ENCODE assay signal across 8 cellular contexts in genomic region chr13:109156181-109156935, GRCh38.
DNase-seq lines count a peak whose midpoint lies in the region; TF ChIP-seq lines count a peak whose summit lies in the region.

No MANE protein-coding gene starts in this region.

- 78 to 80% methylated on average over 16 of the region's 16 CpGs for WGBS in testis, 2 donors

- H3K27me3 ChIP-seq in testis (no peaks in the 10 kb centered on the region), BE2C (no peaks in the 10 kb centered on the region)

- intact Hi-C loops in posterior cingulate gyrus (cut with DNase I) = no loop called here
- intact Hi-C loops in testis (cut with DNase I; ENCODE audit: low total_unique reads) = no loop called here

- DNase-seq in COLO829 (ENCODE audit: low spot score) (peak; percentile 3), RWPE1 (ENCODE audit: low spot score) (peak; percentile 69), fibroblast of peridontal ligament (ENCODE audit: extremely low read depth) (peak; percentile 92), posterior cingulate gyrus (peak in 7 of 10 donors; percentile 26 to 88 (median 54)), testis (no peak), Ammon's horn (ENCODE audit: low spot score) (no peak), BE2C (no peak)
- no peak for DNase-seq in stimulated activated CD4-positive, alpha-beta T cell treated with anti-CD3 and anti-CD28 coated beads, Interleukin-2, amount 100 ng/mL, for 24 hours

- H3K4me1 ChIP-seq in testis = no peaks in the 10 kb centered on the region
- H3K4me1 ChIP-seq in BE2C = no peaks in the 10 kb centered on the region; the same call in none of the 2 replicates

- no peaks in the 10 kb centered on the region for H3K9me3 ChIP-seq in testis
- no peaks in the 10 kb centered on the region for H3K9me3 ChIP-seq in BE2C

- peak overlapping the region; percentile 100 for H3K27ac ChIP-seq in RWPE1
- no peak overlapping the region for H3K27ac ChIP-seq in testis

- TF ChIP-seq POLR2A in testis (IDR thresholded peaks at IDR 0.05) = no peak

- H3K36me3 ChIP-seq in testis (ENCODE audit: low read depth, missing control alignments) = no peaks in the 10 kb centered on the region
- H3K36me3 ChIP-seq in BE2C = no peaks in the 10 kb centered on the region

- CTCF ChIA-PET in RWPE1 (lab: Yijun Ruan, JAX) = interaction anchor here (0.6 kb wide), 1 partner anchor 15 kb away, joined by 4 read pairs; no protein-coding TSS in a partner anchor

- H3K4me3 ChIP-seq in testis (no peak overlapping the region), BE2C (ENCODE audit: low read depth, low read length) (no peak overlapping the region)

- no peak for TF ChIP-seq CTCF in RWPE1 (conservative IDR thresholded peaks at IDR 0.05; ENCODE audit: low read depth)
- no peak for TF ChIP-seq CTCF in testis (IDR thresholded peaks at IDR 0.05)
- no peak for TF ChIP-seq CTCF in BE2C (IDR thresholded peaks at IDR 0.05; ENCODE audit: low read depth, low read length)

- POLR2A ChIA-PET in RWPE1 (lab: Yijun Ruan, JAX; ENCODE audit: low non-redundant PET) = no interaction called here

Comparison
In these comparisons a context has a peak if more than half of its experiments do, and no peak if none do; other contexts are left out.
1. DNase-seq: peak in COLO829 (single experiment), RWPE1 (single experiment), fibroblast of peridontal ligament (single experiment) and posterior cingulate gyrus (7 of 10); none in testis (single experiment), Ammon's horn (single experiment), stimulated activated CD4-positive, alpha-beta T cell treated with anti-CD3 and anti-CD28 coated beads, Interleukin-2, amount 100 ng/mL, for 24 hours (0 of 2) and BE2C (single experiment).